13 cellular contexts compared by ENCODE assay signal in the genomic region with DNA sequence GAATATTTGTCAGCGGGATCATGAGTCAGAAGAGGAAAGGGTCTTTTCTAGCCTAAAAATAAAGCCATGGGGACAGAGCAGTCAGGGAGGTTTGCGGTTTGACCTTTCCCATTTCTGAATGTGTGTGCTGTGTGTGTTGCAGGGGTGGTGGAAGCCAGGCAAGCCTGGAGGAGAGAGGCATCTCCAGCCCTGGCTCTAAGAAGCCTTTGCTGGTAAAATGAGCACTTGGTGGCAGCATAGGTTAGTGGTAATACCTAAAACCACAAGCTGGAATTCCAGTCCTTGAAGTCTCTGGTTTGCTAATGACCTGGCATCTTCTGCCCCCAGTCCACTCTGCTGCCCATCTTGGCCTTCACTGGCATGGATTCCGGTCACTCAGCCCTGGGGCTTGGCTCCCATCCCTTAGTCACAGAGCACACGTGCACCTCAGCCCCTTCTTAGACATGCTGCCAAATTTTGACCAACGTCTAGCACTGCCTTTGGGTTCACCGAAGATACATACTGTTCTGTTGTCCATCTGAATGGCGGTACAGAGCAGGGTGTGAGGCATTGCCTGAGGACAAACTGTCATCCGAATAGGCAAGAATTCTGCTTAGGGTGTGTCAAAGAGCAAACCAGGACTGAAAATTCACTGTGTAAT. TPM values are rescaled to one million over a fixed set of nuclear protein-coding genes. Genes with fewer than 3 reads are reported as not detected.
DNase-seq lines count a peak whose midpoint lies in the region; ATAC-seq and TF ChIP-seq lines count a peak whose summit lies in the region.
"Had no signal": no experiment of that assay in that cellular context is flagged by ENCODE, and none has a peak within 500 bp of the region (broad histone marks: within the 10 kb centered on the region; RNA-seq: fewer than 3 reads in every experiment).

No MANE protein-coding gene starts in this region.

- peak; percentile 55 for TF ChIP-seq RAD21 in SK-N-SH (IDR thresholded peaks at IDR 0.05; ENCODE audit: low read length)

- H3K9ac ChIP-seq in SK-N-SH = no peak overlapping the region
- H3K9ac ChIP-seq: parathyroid adenoma had no signal

- no peak overlapping the region for H2AFZ ChIP-seq in SK-N-SH (ENCODE audit: low read depth)
- H2AFZ ChIP-seq: parathyroid adenoma had no signal

- peaks cover 0 to 7% of the 10 kb centered on the region in 2 experiments; a peak in 1 of 4 replicates for H3K4me1 ChIP-seq in SK-N-SH (ENCODE audit: control insufficient read depth in 1 of 2, insufficient read depth in 2 of 2, low read depth in 1 of 2, low read length in 1 of 2)
- H3K4me1 ChIP-seq: parathyroid adenoma had no signal

- DNase-seq in AG04450 (ENCODE audit: low read depth, low spot score) = peak; percentile 44
- peak; percentile 68 for DNase-seq in H4 (ENCODE audit: low spot score)
- peak; percentile 14 for DNase-seq in SK-N-SH
- peak; percentile 6 for DNase-seq in fibroblast of pulmonary artery (ENCODE audit: low read depth)
- no peak for DNase-seq in globus pallidus (ENCODE audit: low spot score)
- DNase-seq: NK-92 treated with Interleukin-12 subunit alpha and Interleukin-12 subunit beta, amount 100 ng/mL, for 24 hours had no signal

- H3F3A ChIP-seq in SK-N-SH (replicated peaks; ENCODE audit: insufficient read depth) = no peaks in the 10 kb centered on the region

- H3K4me3 ChIP-seq in AG04450 (ENCODE audit: low read depth, low read length) = no peak overlapping the region
- H3K4me3 ChIP-seq in SK-N-SH (ENCODE audit: low read depth in 2 of 2, low read length in 1 of 2) = no peak overlapping the region
- no peak overlapping the region for H3K4me3 ChIP-seq in fibroblast of pulmonary artery (replicated peaks; ENCODE audit: low read depth, low read length)
- H3K4me3 ChIP-seq: thoracic aorta had no signal

- no peaks in the 10 kb centered on the region for H4K20me1 ChIP-seq in SK-N-SH (ENCODE audit: insufficient read depth)

- TF ChIP-seq EP300 in SK-N-SH (IDR thresholded peaks at IDR 0.05; ENCODE audit: borderline replicate concordance in 1 of 2, low read depth in 1 of 2, low read length in 1 of 2) = no peak

- no peak overlapping the region for H3K27ac ChIP-seq in AG04450 (ENCODE audit: low read depth, low read length)
- no peak overlapping the region; a peak in 1 of 4 replicates for H3K27ac ChIP-seq in SK-N-SH (ENCODE audit: low read depth in 2 of 2, low read length in 1 of 2)
- H3K27ac ChIP-seq: parathyroid adenoma, thoracic aorta had no signal

- H3K36me3 ChIP-seq in SK-N-SH (replicated peaks in 1 of 2; ENCODE audit: control insufficient read depth in 1 of 2, insufficient read depth in 2 of 2, low read length in 1 of 2) = no peaks in the 10 kb centered on the region
- H3K36me3 ChIP-seq: thoracic aorta had no signal

- TF ChIP-seq CTCF in AG04450 (IDR thresholded peaks at IDR 0.05; ENCODE audit: low read depth, low read length) = peak; percentile 34
- TF ChIP-seq CTCF in SK-N-SH (IDR thresholded peaks at IDR 0.05) = peak; percentile 54
- no peak for TF ChIP-seq CTCF in fibroblast of pulmonary artery (IDR thresholded peaks at IDR 0.05; ENCODE audit: low read length, missing control alignments)

- POLR2A ChIA-PET in AG04450 (lab: Yijun Ruan, JAX) (interaction anchor here (1.0 kb wide), 1 partner anchor 384 kb away, joined by 5 read pairs; no protein-coding TSS in a partner anchor), SK-N-SH (lab: Yijun Ruan, JAX) (no interaction called here)

- CTCF ChIA-PET in AG04450 (lab: Charles Lee) = interaction anchor here (1.3 to 1.7 kb wide), 2 partner anchors 338 to 347 kb away, joined by 3 to 6 read pairs; no protein-coding TSS in a partner anchor
- CTCF ChIA-PET in SK-N-SH (lab: Yijun Ruan, JAX) = interaction anchor here (0.7 kb wide), 1 partner anchor 74 kb away, joined by 3 read pairs; no protein-coding TSS in a partner anchor

- WGBS in SK-N-SH (ENCODE audit: low lambda C conversion rate) = 13% methylated on average over 8 of the region's 8 CpGs

- H3K27me3 ChIP-seq in AG04450 (ENCODE audit: control insufficient read depth, insufficient read depth, low read length) (no peaks in the 10 kb centered on the region), SK-N-SH (ENCODE audit: insufficient read depth) (no peaks in the 10 kb centered on the region)

- ATAC-seq in HG03439 (IDR thresholded peaks at IDR 0.05; ENCODE audit: unreplicated experiment) (no peak), HG03039 (IDR thresholded peaks at IDR 0.05; ENCODE audit: unreplicated experiment) (no peak), HG03432 (IDR thresholded peaks at IDR 0.05; ENCODE audit: unreplicated experiment) (no peak)

- H3K9me3 ChIP-seq in AG04450 (ENCODE audit: control insufficient read depth, insufficient read depth, low read length) = no peaks in the 10 kb centered on the region
- no peaks in the 10 kb centered on the region for H3K9me3 ChIP-seq in SK-N-SH
- H3K9me3 ChIP-seq: thoracic aorta had no signal

- H3K4me2 ChIP-seq in SK-N-SH = 0 out of 2 replicates have a peak overlapping the region, but pooled peaks have one; percentile 18

- H3K79me2 ChIP-seq in SK-N-SH (ENCODE audit: insufficient read depth) = no peaks in the 10 kb centered on the region
- H3K79me2 ChIP-seq: parathyroid adenoma had no signal

- H3K9me2 ChIP-seq in SK-N-SH = no peaks in the 10 kb centered on the region

TF ChIP-seq in SK-N-SH, 30 proteins besides CTCF, POLR2A, EP300 and RAD21 (continues in another document):
- TF ChIP-seq USF2 (IDR thresholded peaks at IDR 0.05; ENCODE audit: borderline replicate concordance, low read depth, low read length) = no peak
- TF ChIP-seq POLR2AphosphoS5 (IDR thresholded peaks at IDR 0.05; ENCODE audit: low read depth, low read length) = no peak
- TF ChIP-seq SMC3 (IDR thresholded peaks at IDR 0.05; ENCODE audit: low read depth, low read length) = peak; percentile 37
- peak; percentile 48 for TF ChIP-seq JUND (IDR thresholded peaks at IDR 0.05)
- TF ChIP-seq RCOR1 (IDR thresholded peaks at IDR 0.05; ENCODE audit: low read length) = no peak
- TF ChIP-seq, protein P1, sequence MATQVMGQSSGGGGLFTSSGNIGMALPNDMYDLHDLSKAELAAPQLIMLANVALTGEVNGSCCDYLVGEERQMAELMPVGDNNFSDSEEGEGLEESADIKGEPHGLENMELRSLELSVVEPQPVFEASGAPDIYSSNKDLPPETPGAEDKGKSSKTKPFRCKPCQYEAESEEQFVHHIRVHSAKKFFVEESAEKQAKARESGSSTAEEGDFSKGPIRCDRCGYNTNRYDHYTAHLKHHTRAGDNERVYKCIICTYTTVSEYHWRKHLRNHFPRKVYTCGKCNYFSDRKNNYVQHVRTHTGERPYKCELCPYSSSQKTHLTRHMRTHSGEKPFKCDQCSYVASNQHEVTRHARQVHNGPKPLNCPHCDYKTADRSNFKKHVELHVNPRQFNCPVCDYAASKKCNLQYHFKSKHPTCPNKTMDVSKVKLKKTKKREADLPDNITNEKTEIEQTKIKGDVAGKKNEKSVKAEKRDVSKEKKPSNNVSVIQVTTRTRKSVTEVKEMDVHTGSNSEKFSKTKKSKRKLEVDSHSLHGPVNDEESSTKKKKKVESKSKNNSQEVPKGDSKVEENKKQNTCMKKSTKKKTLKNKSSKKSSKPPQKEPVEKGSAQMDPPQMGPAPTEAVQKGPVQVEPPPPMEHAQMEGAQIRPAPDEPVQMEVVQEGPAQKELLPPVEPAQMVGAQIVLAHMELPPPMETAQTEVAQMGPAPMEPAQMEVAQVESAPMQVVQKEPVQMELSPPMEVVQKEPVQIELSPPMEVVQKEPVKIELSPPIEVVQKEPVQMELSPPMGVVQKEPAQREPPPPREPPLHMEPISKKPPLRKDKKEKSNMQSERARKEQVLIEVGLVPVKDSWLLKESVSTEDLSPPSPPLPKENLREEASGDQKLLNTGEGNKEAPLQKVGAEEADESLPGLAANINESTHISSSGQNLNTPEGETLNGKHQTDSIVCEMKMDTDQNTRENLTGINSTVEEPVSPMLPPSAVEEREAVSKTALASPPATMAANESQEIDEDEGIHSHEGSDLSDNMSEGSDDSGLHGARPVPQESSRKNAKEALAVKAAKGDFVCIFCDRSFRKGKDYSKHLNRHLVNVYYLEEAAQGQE (IDR thresholded peaks at IDR 0.05; ENCODE audit: low read depth, low read length) = no peak
- TF ChIP-seq NFIC (IDR thresholded peaks at IDR 0.05; ENCODE audit: borderline replicate concordance) = no peak
- TF ChIP-seq RXRA (IDR thresholded peaks at IDR 0.05; ENCODE audit: borderline replicate concordance, low read depth) = peak; percentile 59; the same call in 1 of the 2 replicates
- no peak for TF ChIP-seq CHD2 (IDR thresholded peaks at IDR 0.05; ENCODE audit: low read length, partially characterized antibody)
- no peak for TF ChIP-seq ELF1 (IDR thresholded peaks at IDR 0.05)
- TF ChIP-seq PBX3 (IDR thresholded peaks at IDR 0.05) = no peak
- TF ChIP-seq, protein P2, sequence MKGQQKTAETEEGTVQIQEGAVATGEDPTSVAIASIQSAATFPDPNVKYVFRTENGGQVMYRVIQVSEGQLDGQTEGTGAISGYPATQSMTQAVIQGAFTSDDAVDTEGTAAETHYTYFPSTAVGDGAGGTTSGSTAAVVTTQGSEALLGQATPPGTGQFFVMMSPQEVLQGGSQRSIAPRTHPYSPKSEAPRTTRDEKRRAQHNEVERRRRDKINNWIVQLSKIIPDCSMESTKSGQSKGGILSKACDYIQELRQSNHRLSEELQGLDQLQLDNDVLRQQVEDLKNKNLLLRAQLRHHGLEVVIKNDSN (IDR thresholded peaks at IDR 0.05; ENCODE audit: borderline replicate concordance, low read depth) = no peak

RNA-seq across cellular contexts. Expression of gene KCNA5, which starts 52.7 kb away (rescaled TPM):
- polyA plus RNA-seq in AG04450 (2011; rRNA removed) (not detected in 2 replicates), SK-N-SH (2012; rRNA removed) (not detected in 2 replicates)
- not detected in 2 replicates for polyA minus RNA-seq in AG04450 (2011; rRNA and poly(A)+ RNA removed)
- total RNA-seq in H4 (2014; rRNA removed; shearing (Covaris generic)) = 0.02 TPM in 1 of 2 replicates, not detected in the other
- not detected in 2 replicates for polyA plus RNA-seq in SK-N-SH (2012; cell fraction: cytosol; rRNA removed)
- not detected in 2 replicates for polyA plus RNA-seq in SK-N-SH (2012; cell fraction: nucleus; rRNA removed)
- total RNA-seq: glomerular endothelial cell, lung microvascular endothelial cell had no signal
